Comparison of ENCODE assay signal across 7 cellular contexts in genomic region chr7:141785711-141786552, GRCh38. TPM values are rescaled to one million over a fixed set of nuclear protein-coding genes. Genes with fewer than 3 reads are reported as not detected.
DNase-seq lines count a peak whose midpoint lies in the region; ATAC-seq and TF ChIP-seq lines count a peak whose summit lies in the region.

No MANE protein-coding gene starts in this region.

- TF ChIP-seq CTCF in OCI-LY7 (conservative IDR thresholded peaks at IDR 0.05; ENCODE audit: low read length) (peak; percentile 94), mammary epithelial cell (conservative IDR thresholded peaks at IDR 0.05 in 1 of 2, IDR thresholded peaks at IDR 0.05 in 1 of 2; ENCODE audit: extremely low read depth in 1 of 2, insufficient read depth in 1 of 2, low read depth in 1 of 2, low read length in 2 of 2) (peak; percentile 77 to 95), thoracic aorta (IDR thresholded peaks at IDR 0.05) (peak; percentile 44)

- CTCF ChIA-PET in OCI-LY7 (lab: Charles Lee; ENCODE audit: unreplicated experiment) = interaction anchor here (1.5 kb wide), 1 partner anchor 131 kb away, joined by 5 read pairs; no protein-coding TSS in a partner anchor
- CTCF ChIA-PET in mammary epithelial cell (lab: Charles Lee; ENCODE audit: low non-redundant PET) = interaction anchor here (0.6 to 0.9 kb wide), 3 partner anchors 9 to 131 kb away, joined by 3 to 4 read pairs (median 4); partner anchors contain the start of gene TAS2R4

- dilution Hi-C loops in mammary epithelial cell (cut with HindIII; ENCODE audit: low sequenced_read_pairs) = no loop called here

- no TSS peak for BruUV-seq in OCI-LY7 (replicated peaks; lab: Mats Ljungman, UMichigan)
- no TSS peak for BruUV-seq in mammary epithelial cell (replicated peaks; lab: Mats Ljungman, UMichigan)

- H4K20me1 ChIP-seq in OCI-LY7 (ENCODE audit: insufficient read depth, low read length) (no peaks in the 10 kb centered on the region), mammary epithelial cell (ENCODE audit: insufficient read depth, low read length) (no peaks in the 10 kb centered on the region)

- H3K79me2 ChIP-seq in OCI-LY7 (ENCODE audit: insufficient read depth, low read depth, low read length) = no peaks in the 10 kb centered on the region
- no peaks in the 10 kb centered on the region for H3K79me2 ChIP-seq in mammary epithelial cell (ENCODE audit: insufficient read depth, low read length)

- no peaks in the 10 kb centered on the region for H3K4me1 ChIP-seq in OCI-LY7 (ENCODE audit: insufficient read depth, low read length, poor library complexity, severe bottlenecking)
- H3K4me1 ChIP-seq in mammary epithelial cell (ENCODE audit: insufficient read depth, low read length) = no peaks in the 10 kb centered on the region
- H3K4me1 ChIP-seq in thoracic aorta (ENCODE audit: control insufficient read depth in 1 of 2, low read depth in 2 of 2) = no peaks in the 10 kb centered on the region

- no peak overlapping the region for H3K27ac ChIP-seq in OCI-LY7 (ENCODE audit: low read depth, low read length, poor library complexity, severe bottlenecking)
- no peak overlapping the region for H3K27ac ChIP-seq in mammary epithelial cell (ENCODE audit: insufficient read depth, low read depth, low read length)
- H3K27ac ChIP-seq in thoracic aorta = no peak overlapping the region

- WGBS in mammary epithelial cell (ENCODE audit: low coverage, missing lambda C conversion rate) = 66% methylated on average over 8 of the region's 13 CpGs

- H3K9me2 ChIP-seq in OCI-LY7 (ENCODE audit: insufficient read depth, low read length) = no peaks in the 10 kb centered on the region

- H3K9me3 ChIP-seq in OCI-LY7 (ENCODE audit: low read length) = no peaks in the 10 kb centered on the region
- H3K9me3 ChIP-seq in mammary epithelial cell (replicated peaks; ENCODE audit: insufficient read depth, low read length) = no peaks in the 10 kb centered on the region
- no peaks in the 10 kb centered on the region for H3K9me3 ChIP-seq in thoracic aorta

- H3K4me2 ChIP-seq in OCI-LY7 (ENCODE audit: low read length) = no peak overlapping the region
- H3K4me2 ChIP-seq in mammary epithelial cell (ENCODE audit: insufficient read depth, low read depth, low read length) = no peak overlapping the region

- peak; percentile 4 for DNase-seq in GDM1 (lab: John Stamatoyannopoulos, UW)
- DNase-seq in Jurkat, Clone E6-1 (ENCODE audit: low read depth, low spot score) = peak; percentile 51
- DNase-seq in OCI-LY7 (ENCODE audit: low spot score) = peak; percentile 61
- peak; percentile 39 for DNase-seq in mammary epithelial cell
- DNase-seq in left colon = peak in 1 of 2 donors; percentile 16
- no peak for DNase-seq in thoracic aorta (ENCODE audit: low spot score)

- in situ Hi-C loops in mammary epithelial cell (cut with MboI; ENCODE audit: low sequenced_read_pairs in 2 of 2) = no loop called here

- ATAC-seq in GM21367 (IDR thresholded peaks at IDR 0.05; ENCODE audit: unreplicated experiment) (peak; percentile 90), left colon (peak; percentile 53), thoracic aorta (ENCODE audit: insufficient number of reproducible peaks, low FRiP score, low read depth) (no peak)

- H3K27me3 ChIP-seq in mammary epithelial cell (ENCODE audit: insufficient read depth, low read length) (no peaks in the 10 kb centered on the region), thoracic aorta (replicated peaks; ENCODE audit: insufficient read depth) (no peaks in the 10 kb centered on the region)

- no peak overlapping the region for H3K9ac ChIP-seq in mammary epithelial cell (ENCODE audit: insufficient read depth, low read length)

- no peak overlapping the region for H2AFZ ChIP-seq in OCI-LY7 (ENCODE audit: low read length)
- no peak overlapping the region for H2AFZ ChIP-seq in mammary epithelial cell (ENCODE audit: low read depth, low read length)

- POLR2A ChIA-PET in OCI-LY7 (lab: Charles Lee) = interaction anchor here (0.6 kb wide), 1 partner anchor 23 kb away, joined by 3 read pairs; no protein-coding TSS in a partner anchor

- intact Hi-C loops in OCI-LY7 (cut with micrococcal nuclease; ENCODE audit: unreplicated experiment) (loop anchor here (2.0 kb wide), 1 partner anchor 131 kb away; no protein-coding TSS in a partner anchor), mammary epithelial cell (cut with micrococcal nuclease) (loop anchor here (1.0 kb wide), 1 partner anchor 132 kb away; no protein-coding TSS in a partner anchor), left colon (cut with DNase I, micrococcal nuclease) (no loop called here)

- no peak overlapping the region for H3K4me3 ChIP-seq in Jurkat, Clone E6-1 (ENCODE audit: low read length)
- no peak overlapping the region for H3K4me3 ChIP-seq in OCI-LY7 (ENCODE audit: low read depth, low read length, poor library complexity, severe bottlenecking)
- H3K4me3 ChIP-seq in mammary epithelial cell (replicated peaks in 1 of 3; ENCODE audit: insufficient read depth in 1 of 3, low read depth in 2 of 3, low read length in 3 of 3) = no peak overlapping the region
- no peak overlapping the region for H3K4me3 ChIP-seq in thoracic aorta

- H3K36me3 ChIP-seq in OCI-LY7 (ENCODE audit: insufficient read depth, low read length) (no peaks in the 10 kb centered on the region), mammary epithelial cell (ENCODE audit: insufficient read depth, low read length) (no peaks in the 10 kb centered on the region), thoracic aorta (peaks cover 10% of the 10 kb centered on the region)

RNA-seq across cellular contexts. Expression of gene TAS2R5, which starts 4.1 kb away (rescaled TPM):
- not detected for polyA plus RNA-seq in Jurkat, Clone E6-1 (2012; ENCODE audit: insufficient read depth, insufficient read length)
- total RNA-seq in OCI-LY7 (2014; rRNA removed; shearing (Covaris generic)) = 1.6 and 2.2 TPM in 2 replicates
- total RNA-seq in OCI-LY7 (2022) (1.3 and 1.8 TPM in 2 replicates), mammary epithelial cell (1 to 10 TPM in 1 of 2 donors, under 1 TPM in 1; 0.87 to 3.5 TPM), left colon (1 to 10 TPM; 1.0 to 1.8 TPM), thoracic aorta (1 to 10 TPM; 2.2 to 4.4 TPM)
- polyA plus RNA-seq in mammary epithelial cell = 0.37 TPM
- polyA minus RNA-seq in mammary epithelial cell = not detected

RNA-seq across cellular contexts. Expression of gene TAS2R4, which starts 9.5 kb away (rescaled TPM):
- 0.37 TPM for polyA plus RNA-seq in Jurkat, Clone E6-1 (2012; ENCODE audit: insufficient read depth, insufficient read length)
- total RNA-seq in OCI-LY7 (2014; rRNA removed; shearing (Covaris generic)) = 1.6 and 2.4 TPM in 2 replicates
- total RNA-seq in OCI-LY7 (2022) = 1.2 and 1.8 TPM in 2 replicates
- total RNA-seq in mammary epithelial cell = 1 to 10 TPM; 1.6 to 3.8 TPM
- 0.05 TPM for polyA plus RNA-seq in mammary epithelial cell
- polyA minus RNA-seq in mammary epithelial cell = not detected
- total RNA-seq in left colon = 1 to 10 TPM; 1.1 to 1.2 TPM
- total RNA-seq in thoracic aorta = 1 to 10 TPM in 1 of 2 donors, under 1 TPM in 1; 0.81 to 3.5 TPM

RNA-seq across cellular contexts. Expression of gene TAS2R3, which starts 22.0 kb away (rescaled TPM):
- not detected for polyA plus RNA-seq in Jurkat, Clone E6-1 (2012; ENCODE audit: insufficient read depth, insufficient read length)
- total RNA-seq in OCI-LY7 (2014; rRNA removed; shearing (Covaris generic)) = 2.5 and 3.8 TPM in 2 replicates
- total RNA-seq in OCI-LY7 (2022) (1.5 and 2.4 TPM in 2 replicates), mammary epithelial cell (1 to 10 TPM; 2.6 to 2.8 TPM), left colon (1 to 10 TPM; 1.8 to 2.1 TPM), thoracic aorta (under 1 TPM in 1 of 2 donors, not detected in 1; 0.41 TPM)
- polyA plus RNA-seq in mammary epithelial cell = not detected
- not detected for polyA minus RNA-seq in mammary epithelial cell

RNA-seq across cellular contexts. Expression of gene SSBP1, which starts 47.8 kb away (rescaled TPM):
- polyA plus RNA-seq in Jurkat, Clone E6-1 (2012; ENCODE audit: insufficient read depth, insufficient read length) = 445 TPM
- total RNA-seq in OCI-LY7 (2014; rRNA removed; shearing (Covaris generic)) = 177 and 235 TPM in 2 replicates
- total RNA-seq in OCI-LY7 (2022) (157 and 178 TPM in 2 replicates), mammary epithelial cell (100 to 1,000 TPM in 1 of 2 donors, 10 to 100 TPM in 1; 81.0 to 163 TPM), left colon (10 to 100 TPM; 65.4 to 79.5 TPM), thoracic aorta (100 to 1,000 TPM in 1 of 2 donors, 10 to 100 TPM in 1; 50.8 to 157 TPM)
- polyA plus RNA-seq in mammary epithelial cell = 149 TPM
- 145 TPM for polyA minus RNA-seq in mammary epithelial cell

RNA-seq across cellular contexts. Expression of gene PRSS37, which starts 55.4 kb away (rescaled TPM):
- not detected for polyA plus RNA-seq in Jurkat, Clone E6-1 (2012; ENCODE audit: insufficient read depth, insufficient read length)
- total RNA-seq in OCI-LY7 (2014; rRNA removed; shearing (Covaris generic)) = not detected in 2 replicates
- total RNA-seq in OCI-LY7 (2022) (not detected in 2 replicates), mammary epithelial cell (not detected), left colon (not detected), thoracic aorta (not detected)
- not detected for polyA plus RNA-seq in mammary epithelial cell
- polyA minus RNA-seq in mammary epithelial cell = not detected

Comparison
In these comparisons a context has a peak if more than half of its experiments do, and no peak if none do; other contexts are left out.
1. CTCF ChIP-seq: peak in every context shown above with its lines; median percentile 94 in OCI-LY7; 86 in mammary epithelial cell; 44 in thoracic aorta.
2. intact Hi-C loops: an anchor here in OCI-LY7 (2.0 kb wide) and mammary epithelial cell (1.0 kb wide); none called in left colon.